8 cellular contexts compared by ENCODE assay signal in the genomic region with DNA sequence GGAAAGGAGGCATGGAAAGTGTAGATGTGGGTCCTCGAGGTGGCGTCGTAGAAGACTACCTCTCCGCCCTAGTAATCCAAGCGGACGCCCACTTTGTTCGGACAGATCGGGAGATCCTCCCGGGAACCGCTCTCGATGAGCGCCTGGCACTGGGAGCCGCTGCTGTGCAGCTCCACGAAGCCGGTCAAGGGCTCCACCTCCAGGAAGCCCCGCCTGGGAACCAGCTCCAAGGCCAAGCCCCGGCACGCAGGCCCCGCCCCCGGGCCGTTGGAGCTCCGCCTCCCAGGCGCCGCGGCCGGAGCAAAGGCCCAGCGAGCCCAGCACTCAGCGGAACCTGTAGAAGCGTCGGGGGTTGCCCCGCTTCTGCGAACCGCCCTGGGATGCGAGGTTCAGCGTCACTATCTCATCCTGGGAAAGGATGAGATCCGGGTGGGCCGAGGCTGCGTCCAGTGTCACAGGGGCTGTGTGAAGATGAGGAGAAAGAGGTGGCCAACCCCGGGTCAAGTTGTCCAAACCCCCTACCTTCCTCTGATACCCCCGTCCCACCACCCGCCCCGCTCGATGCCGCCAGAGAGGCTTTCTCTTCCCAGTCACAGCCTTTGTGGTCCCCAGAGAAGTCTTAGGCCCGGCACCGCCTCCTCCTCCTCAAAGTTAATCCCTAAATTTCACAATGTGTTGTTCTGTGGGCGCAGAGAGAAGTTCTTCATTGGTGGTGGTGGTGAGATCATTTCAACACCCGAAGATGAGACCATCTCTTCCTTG. TPM values are rescaled to one million over a fixed set of nuclear protein-coding genes. Genes with fewer than 3 reads are reported as not detected.
DNase-seq lines count a peak whose midpoint lies in the region; ATAC-seq and TF ChIP-seq lines count a peak whose summit lies in the region.

No MANE protein-coding gene starts in this region.

- CTCF ChIA-PET in activated CD4-positive, alpha-beta memory T cell treated with anti-CD3 and anti-CD28 coated beads, Interleukin-2, amount 10 ng/mL, durations not matched to agents 7 days and 5 days (lab: Charles Lee), result interaction anchor here (0.6 to 6.3 kb wide), 20 partner anchors 8 to 448 kb away, joined by 3 to 186 read pairs (median 4); a partner anchor contains a TSS

- POLR2A ChIA-PET in activated CD4-positive, alpha-beta memory T cell treated with anti-CD3 and anti-CD28 coated beads, Interleukin-2, amount 10 ng/mL, durations not matched to agents 7 days and 5 days (lab: Charles Lee), result interaction anchor here (0.9 to 3.6 kb wide), 7 partner anchors 28 to 224 kb away, joined by 3 to 27 read pairs (median 5); a partner anchor contains a TSS

- no peak for TF ChIP-seq POLR2A in lower leg skin (IDR thresholded peaks at IDR 0.05)

- ATAC-seq in HG02610 (IDR thresholded peaks at IDR 0.05; ENCODE audit: unreplicated experiment) (peak; percentile 61), GM21360 (IDR thresholded peaks at IDR 0.05; ENCODE audit: unreplicated experiment) (no peak)

- peak overlapping the region; percentile 7 for H3K4me3 ChIP-seq in lower leg skin (ENCODE audit: low read depth, poor library complexity, severe bottlenecking)

- peaks cover 65% of the 10 kb centered on the region for H3K27me3 Mint-ChIP-seq in activated CD4-positive, alpha-beta memory T cell treated with anti-CD3 and anti-CD28 coated beads, Interleukin-2, amount 10 ng/mL, durations not matched to agents 7 days and 5 days

- H3K4me1 Mint-ChIP-seq in activated CD4-positive, alpha-beta memory T cell treated with anti-CD3 and anti-CD28 coated beads, Interleukin-2, amount 10 ng/mL, durations not matched to agents 7 days and 5 days, result peaks cover 43% of the 10 kb centered on the region

- H3K27ac Mint-ChIP-seq in activated CD4-positive, alpha-beta memory T cell treated with anti-CD3 and anti-CD28 coated beads, Interleukin-2, amount 10 ng/mL, durations not matched to agents 7 days and 5 days, result no peak overlapping the region

- no peaks in the 10 kb centered on the region for H3K36me3 Mint-ChIP-seq in activated CD4-positive, alpha-beta memory T cell treated with anti-CD3 and anti-CD28 coated beads, Interleukin-2, amount 10 ng/mL, durations not matched to agents 7 days and 5 days (ENCODE audit: low read depth)

- no peaks in the 10 kb centered on the region for H3K9me3 Mint-ChIP-seq in activated CD4-positive, alpha-beta memory T cell treated with anti-CD3 and anti-CD28 coated beads, Interleukin-2, amount 10 ng/mL, durations not matched to agents 7 days and 5 days

- intact Hi-C loops in lower leg skin (cut with DNase I; ENCODE audit: low total_unique reads), result no loop called here

- DNase-seq in EH (ENCODE audit: low read depth) (peak; percentile 89), NCI-H748 (lab: John Stamatoyannopoulos, UW; ENCODE audit: unreplicated experiment) (peak; percentile 92), ecto neural progenitor cell (ENCODE audit: low spot score) (peak; percentile 88), lower leg skin (ENCODE audit: low spot score in 2 of 2) (peak; percentile 83 to 96)
- peak; percentile 72 for DNase-seq in activated CD4-positive, alpha-beta memory T cell treated with anti-CD3 and anti-CD28 coated beads, Interleukin-2, amount 10 ng/mL, durations not matched to agents 7 days and 5 days
- peak; percentile 41 for DNase-seq in stimulated activated CD4-positive, alpha-beta T cell treated with anti-CD3 and anti-CD28 coated beads, Interleukin-2, amount 100 ng/mL, for 4 hours (ENCODE audit: low read depth)

- 10 to 13% methylated on average over 39 to 41 of the region's 48 CpGs for whole genome bisulfite sequencing in lower leg skin, 2 donors

- no peak for TF ChIP-seq CTCF in lower leg skin (IDR thresholded peaks at IDR 0.05)

- H3K4me3 Mint-ChIP-seq in activated CD4-positive, alpha-beta memory T cell treated with anti-CD3 and anti-CD28 coated beads, Interleukin-2, amount 10 ng/mL, durations not matched to agents 7 days and 5 days, result peak overlapping the region; percentile 75

RNA-seq across cellular contexts. Expression of a gene that starts 10.8 kb away (rescaled TPM):
- total RNA-seq in activated CD4-positive, alpha-beta memory T cell treated with anti-CD3 and anti-CD28 coated beads, Interleukin-2, amount 10 ng/mL, durations not matched to agents 7 days and 5 days, result not detected
- total RNA-seq in lower leg skin, result under 1 TPM in 1 of 4 donors, not detected in 3; 0.29 TPM

RNA-seq across cellular contexts. Expression of a gene that starts 26.6 kb away (rescaled TPM):
- not detected for total RNA-seq in activated CD4-positive, alpha-beta memory T cell treated with anti-CD3 and anti-CD28 coated beads, Interleukin-2, amount 10 ng/mL, durations not matched to agents 7 days and 5 days
- 100 to 1,000 TPM in 3 of 4 donors, 10 to 100 TPM in 1; 96.9 to 113 (median 108) TPM for total RNA-seq in lower leg skin

RNA-seq across cellular contexts. Expression of a gene that starts 33.8 kb away (rescaled TPM):
- not detected for total RNA-seq in activated CD4-positive, alpha-beta memory T cell treated with anti-CD3 and anti-CD28 coated beads, Interleukin-2, amount 10 ng/mL, durations not matched to agents 7 days and 5 days
- total RNA-seq in lower leg skin, result not detected

RNA-seq across cellular contexts. Expression of a gene that starts 35.1 kb away (rescaled TPM):
- total RNA-seq in activated CD4-positive, alpha-beta memory T cell treated with anti-CD3 and anti-CD28 coated beads, Interleukin-2, amount 10 ng/mL, durations not matched to agents 7 days and 5 days, result 10 to 100 TPM; 62.5 to 62.6 TPM
- 10 to 100 TPM; 32.2 to 38.2 (median 36.6) TPM for total RNA-seq in lower leg skin

RNA-seq across cellular contexts. Expression of a gene that starts 41.1 kb away (rescaled TPM):
- total RNA-seq in activated CD4-positive, alpha-beta memory T cell treated with anti-CD3 and anti-CD28 coated beads, Interleukin-2, amount 10 ng/mL, durations not matched to agents 7 days and 5 days, result 10 to 100 TPM; 75.5 to 77.8 TPM
- total RNA-seq in lower leg skin, result 10 to 100 TPM; 27.4 to 37.8 (median 33.6) TPM

Comparison
In these comparisons a context has a peak if more than half of its experiments do, and no peak if none do; other contexts are left out.
1. DNase-seq: peak in every context shown above with its lines; median percentile 92 in NCI-H748; 90 in lower leg skin; 89 in EH; 88 in ecto neural progenitor cell; 72 in activated CD4-positive, alpha-beta memory T cell treated with anti-CD3 and anti-CD28 coated beads, Interleukin-2, amount 10 ng/mL, durations not matched to agents 7 days and 5 days; 41 in stimulated activated CD4-positive, alpha-beta T cell treated with anti-CD3 and anti-CD28 coated beads, Interleukin-2, amount 100 ng/mL, for 4 hours.
2. RNA of a gene that starts 26.6 kb away (total RNA-seq): 96.9 to 113 TPM in lower leg skin; not detected in activated CD4-positive, alpha-beta memory T cell treated with anti-CD3 and anti-CD28 coated beads, Interleukin-2, amount 10 ng/mL, durations not matched to agents 7 days and 5 days; every median in the first group is over 10 times any median in the second.